Comparison of ENCODE assay signal across 11 cellular contexts in genomic region chr12:4286771-4287317, GRCh38. TPM values are rescaled to one million over a fixed set of nuclear protein-coding genes. Genes with fewer than 3 reads are reported as not detected.
DNase-seq lines count a peak whose midpoint lies in the region; ATAC-seq and TF ChIP-seq lines count a peak whose summit lies in the region.
"Had no signal": no experiment of that assay in that cellular context is flagged by ENCODE, and none has a peak within 500 bp of the region (broad histone marks: within the 10 kb centered on the region; RNA-seq: fewer than 3 reads in every experiment).

No MANE protein-coding gene starts in this region.

- TF ChIP-seq CTCF in right atrium auricular region (IDR thresholded peaks at IDR 0.05), result no peak

- H3K27me3 ChIP-seq in right atrium auricular region, result no peaks in the 10 kb centered on the region
- H3K27me3 ChIP-seq in stomach smooth muscle (ENCODE audit: control insufficient read depth in 1 of 2, insufficient read depth in 2 of 2, low read length in 2 of 2), result no peaks in the 10 kb centered on the region

- H3K27me3 Mint-ChIP-seq in activated T-cell treated with anti-CD3 and anti-CD28 coated beads, Interleukin-2, amount 50 U/mL, for 24 hours, result no peaks in the 10 kb centered on the region
- no peaks in the 10 kb centered on the region for H3K27me3 Mint-ChIP-seq in activated naive CD8-positive, alpha-beta T cell treated with anti-CD3 and anti-CD28 coated beads, Interleukin-2, amount 50 U/mL, for 24 hours

- H3K4me3 ChIP-seq in right atrium auricular region, result no peak overlapping the region
- H3K4me3 ChIP-seq in stomach smooth muscle (ENCODE audit: low read length in 2 of 2), result peak overlapping the region in 1 of 2 donors; percentile 44

- H3K9ac ChIP-seq in stomach smooth muscle (ENCODE audit: low read length in 2 of 2), result peak overlapping the region in 1 of 2 donors; percentile 42

- peak overlapping the region; percentile 34 to 42 for H3K27ac ChIP-seq in right atrium auricular region
- peak overlapping the region; percentile 85 for H3K27ac ChIP-seq in stomach smooth muscle (ENCODE audit: low read length)

- peaks cover 100% of the 10 kb centered on the region for H3K36me3 Mint-ChIP-seq in activated T-cell treated with anti-CD3 and anti-CD28 coated beads, Interleukin-2, amount 50 U/mL, for 24 hours (ENCODE audit: low read depth)
- peaks cover 89% of the 10 kb centered on the region for H3K36me3 Mint-ChIP-seq in activated naive CD8-positive, alpha-beta T cell treated with anti-CD3 and anti-CD28 coated beads, Interleukin-2, amount 50 U/mL, for 24 hours (ENCODE audit: low read depth)

- H3K4me1 Mint-ChIP-seq in activated T-cell treated with anti-CD3 and anti-CD28 coated beads, Interleukin-2, amount 50 U/mL, for 24 hours (ENCODE audit: low read depth), result peaks cover 98% of the 10 kb centered on the region
- H3K4me1 Mint-ChIP-seq in activated naive CD8-positive, alpha-beta T cell treated with anti-CD3 and anti-CD28 coated beads, Interleukin-2, amount 50 U/mL, for 24 hours, result peaks cover 96% of the 10 kb centered on the region

- H3K9me3 ChIP-seq in right atrium auricular region (no peaks in the 10 kb centered on the region), stomach smooth muscle (ENCODE audit: control insufficient read depth in 2 of 2, low read length in 2 of 2) (no peaks in the 10 kb centered on the region)

- H3K36me3 ChIP-seq in right atrium auricular region (peaks cover 88% of the 10 kb centered on the region), stomach smooth muscle (ENCODE audit: control insufficient read depth in 2 of 2, insufficient read depth in 2 of 2, low read length in 2 of 2) (peaks cover 58 to 73% of the 10 kb centered on the region in 2 donors)

- no peaks in the 10 kb centered on the region for H3K9me3 Mint-ChIP-seq in activated T-cell treated with anti-CD3 and anti-CD28 coated beads, Interleukin-2, amount 50 U/mL, for 24 hours
- H3K9me3 Mint-ChIP-seq in activated naive CD8-positive, alpha-beta T cell treated with anti-CD3 and anti-CD28 coated beads, Interleukin-2, amount 50 U/mL, for 24 hours, result no peaks in the 10 kb centered on the region

- peak overlapping the region; percentile 29 for H3K4me3 Mint-ChIP-seq in activated T-cell treated with anti-CD3 and anti-CD28 coated beads, Interleukin-2, amount 50 U/mL, for 24 hours
- no peak overlapping the region for H3K4me3 Mint-ChIP-seq in activated naive CD8-positive, alpha-beta T cell treated with anti-CD3 and anti-CD28 coated beads, Interleukin-2, amount 50 U/mL, for 24 hours

- ATAC-seq in activated naive CD8-positive, alpha-beta T cell treated with anti-CD3 and anti-CD28 coated beads, Interleukin-2, amount 50 U/mL, for 24 hours, result peak; percentile 1

- peak overlapping the region; percentile 91 for H3K27ac Mint-ChIP-seq in activated T-cell treated with anti-CD3 and anti-CD28 coated beads, Interleukin-2, amount 50 U/mL, for 24 hours
- H3K27ac Mint-ChIP-seq in activated naive CD8-positive, alpha-beta T cell treated with anti-CD3 and anti-CD28 coated beads, Interleukin-2, amount 50 U/mL, for 24 hours, result peak overlapping the region; percentile 67

- H3K4me1 ChIP-seq in right atrium auricular region (peaks cover 0 to 72% of the 10 kb centered on the region in 2 donors), stomach smooth muscle (ENCODE audit: control insufficient read depth, insufficient read depth, low read length) (peaks cover 66% of the 10 kb centered on the region)

- peak; percentile 35 for DNase-seq in activated T-cell treated with anti-CD3 and anti-CD28 coated beads, Interleukin-2, amount 50 U/mL, for 24 hours
- DNase-seq in activated T-cell treated with anti-CD3 and anti-CD28 coated beads for 4 hours, result no peak
- no peak for DNase-seq in activated naive CD8-positive, alpha-beta T cell treated with anti-CD3 and anti-CD28 coated beads, Interleukin-2, amount 50 U/mL, for 24 hours
- no peak for DNase-seq in right atrium auricular region (ENCODE audit: low spot score)
- no peak for DNase-seq in DMS 273 treated with DMSO at 0.1 percent for 48 hours (lab: John Stamatoyannopoulos, UW)
- no peak for DNase-seq in NCI-H2227 (lab: John Stamatoyannopoulos, UW; ENCODE audit: unreplicated experiment)
- no peak for DNase-seq in mucosa of gallbladder (ENCODE audit: low spot score)
- DNase-seq: ACHN, NCI-H2171 treated with DMSO at 0.1 percent for 48 hours had no signal

RNA-seq across cellular contexts. Expression of gene CCND2, which starts 13.3 kb away (rescaled TPM):
- total RNA-seq in right atrium auricular region (100 to 1,000 TPM; 151 to 165 TPM), mucosa of gallbladder (64.1 TPM)
- total RNA-seq: OCI-LY7 had no signal

RNA-seq across cellular contexts. Expression of gene TIGAR, which starts 34.2 kb away (rescaled TPM):
- total RNA-seq in right atrium auricular region, result 1 to 10 TPM; 3.7 to 4.2 TPM
- total RNA-seq in mucosa of gallbladder, result 14.1 TPM
